10 cellular contexts compared by ENCODE assay signal in the genomic region with DNA sequence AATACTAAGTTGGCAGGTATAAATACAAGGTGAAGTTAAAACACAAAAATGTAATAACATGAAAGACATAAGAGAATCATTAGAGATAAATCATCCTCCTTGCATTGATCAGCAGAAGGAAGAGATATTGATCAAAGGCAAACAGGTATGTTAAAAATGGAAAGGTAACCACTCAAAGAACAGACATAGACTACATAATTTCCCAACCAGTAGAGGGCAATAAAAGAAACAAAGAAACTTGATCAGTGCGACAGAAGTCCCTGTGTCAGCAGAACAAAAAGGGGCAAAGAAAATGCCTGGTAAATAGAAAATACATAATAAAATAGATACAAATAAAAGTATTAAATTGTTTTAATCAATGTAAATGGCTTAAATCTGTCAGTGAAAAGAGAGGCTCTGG. TPM values are rescaled to one million over a fixed set of nuclear protein-coding genes. Genes with fewer than 3 reads are reported as not detected.
DNase-seq lines count a peak whose midpoint lies in the region; ATAC-seq and TF ChIP-seq lines count a peak whose summit lies in the region.
"Had no signal": no experiment of that assay in that cellular context is flagged by ENCODE, and none has a peak within 500 bp of the region (broad histone marks: within the 10 kb centered on the region; RNA-seq: fewer than 3 reads in every experiment).

No MANE protein-coding gene starts in this region.

- H3K27me3 Mint-ChIP-seq in GM23338 (ENCODE audit: insufficient read depth, low read depth, poor library complexity): peaks cover 4% of the 10 kb centered on the region

- H4K20me1 ChIP-seq in GM23338 (replicated peaks; ENCODE audit: insufficient read depth) (no peaks in the 10 kb centered on the region), OCI-LY7 (ENCODE audit: insufficient read depth, low read length) (no peaks in the 10 kb centered on the region)

- TF ChIP-seq CTCF in GM23338 (conservative IDR thresholded peaks at IDR 0.05; ENCODE audit: low read depth in 2 of 2) (peak; percentile 51 to 54), OCI-LY7 (conservative IDR thresholded peaks at IDR 0.05; ENCODE audit: low read length) (peak; percentile 78), foreskin fibroblast (IDR thresholded peaks at IDR 0.05; ENCODE audit: low read depth, low read length) (peak; percentile 30), testis (IDR thresholded peaks at IDR 0.05) (peak in 1 of 3 experiments; percentile 13)

- H3K4me2 ChIP-seq in GM23338 (no peak overlapping the region), OCI-LY7 (ENCODE audit: low read length) (no peak overlapping the region)

- intact Hi-C loops in OCI-LY7 (cut with micrococcal nuclease; ENCODE audit: unreplicated experiment) (loop anchor here (1.0 kb wide), 1 partner anchor 154 kb away; no protein-coding TSS in a partner anchor), testis (cut with DNase I; ENCODE audit: low total_unique reads) (no loop called here)

- H3F3A ChIP-seq in GM23338 (replicated peaks; ENCODE audit: low read depth): no peaks in the 10 kb centered on the region

- TF ChIP-seq POLR2A in testis (IDR thresholded peaks at IDR 0.05): no peak

- no peaks in the 10 kb centered on the region for H3K36me3 ChIP-seq in GM23338 (ENCODE audit: insufficient read depth)
- H3K36me3 ChIP-seq in OCI-LY7 (ENCODE audit: insufficient read depth, low read length): no peaks in the 10 kb centered on the region
- H3K36me3 ChIP-seq in testis (ENCODE audit: low read depth, missing control alignments): no peaks in the 10 kb centered on the region

- H3K79me2 ChIP-seq in GM23338 (replicated peaks; ENCODE audit: insufficient read depth): no peaks in the 10 kb centered on the region
- no peaks in the 10 kb centered on the region for H3K79me2 ChIP-seq in OCI-LY7 (ENCODE audit: insufficient read depth, low read depth, low read length)

- H3K27ac ChIP-seq in GM23338 (ENCODE audit: low read depth): no peak overlapping the region
- H3K27ac ChIP-seq in OCI-LY7 (ENCODE audit: low read depth, low read length, poor library complexity, severe bottlenecking): no peak overlapping the region
- no peak overlapping the region for H3K27ac ChIP-seq in testis

- peak; percentile 38 for DNase-seq in ACHN
- peak; percentile 45 for DNase-seq in GM23338 (ENCODE audit: low spot score)
- peak; percentile 27 for DNase-seq in OCI-LY7 (ENCODE audit: low spot score)
- peak in 1 of 2 donors; percentile 46 for DNase-seq in foreskin fibroblast
- no peak for DNase-seq in testis
- no peak for DNase-seq in germinal center (ENCODE audit: low spot score)
- DNase-seq: NCI-H774; stimulated activated CD4-positive, alpha-beta T cell treated with anti-CD3 and anti-CD28 coated beads, Interleukin-15, amount 100 ng/mL, for 24 hours had no signal

- H3K9me2 ChIP-seq in GM23338 (ENCODE audit: insufficient read depth) (no peaks in the 10 kb centered on the region), OCI-LY7 (ENCODE audit: insufficient read depth, low read length) (no peaks in the 10 kb centered on the region)

- no peak overlapping the region for H3K27ac Mint-ChIP-seq in GM23338

- no peaks in the 10 kb centered on the region for H3K27me3 ChIP-seq in GM23338 (ENCODE audit: insufficient read depth)
- no peaks in the 10 kb centered on the region for H3K27me3 ChIP-seq in testis

- H2AFZ ChIP-seq in GM23338 (no peak overlapping the region), OCI-LY7 (ENCODE audit: low read length) (no peak overlapping the region)

- POLR2A ChIA-PET in OCI-LY7 (lab: Charles Lee): no interaction called here

- H3K4me1 ChIP-seq in GM23338 (ENCODE audit: insufficient read depth) (no peaks in the 10 kb centered on the region), OCI-LY7 (ENCODE audit: insufficient read depth, low read length, poor library complexity, severe bottlenecking) (no peaks in the 10 kb centered on the region), testis (peaks cover 4% of the 10 kb centered on the region)

- CTCF ChIA-PET in OCI-LY7 (lab: Charles Lee; ENCODE audit: unreplicated experiment): no interaction called here

- in situ Hi-C loops in ACHN (cut with HindIII; ENCODE audit: low pct_ligation_motif_present, low pct_unique_long_range_greater_than_20kb, low sequenced_read_pairs): no loop called here

- no peaks in the 10 kb centered on the region; the same call in 2 of the 3 replicates for H3K4me1 Mint-ChIP-seq in GM23338

- no peak overlapping the region for H3K4me3 Mint-ChIP-seq in GM23338

- H3K4me3 ChIP-seq in GM23338 (no peak overlapping the region), OCI-LY7 (ENCODE audit: low read depth, low read length, poor library complexity, severe bottlenecking) (no peak overlapping the region), foreskin fibroblast (ENCODE audit: low read depth in 1 of 2, low read length in 2 of 2) (no peak overlapping the region), testis (no peak overlapping the region)

- H3K36me3 Mint-ChIP-seq in GM23338 (ENCODE audit: low read depth): no peaks in the 10 kb centered on the region

- 65 to 72% methylated on average over 1 of the region's 1 CpG for WGBS in testis, 2 donors

- ATAC-seq in GM23338: peak; percentile 39; the same call in 1 of the 3 replicates
- ATAC-seq in HG02870 (IDR thresholded peaks at IDR 0.05; ENCODE audit: unreplicated experiment): no peak
- ATAC-seq in HG03565 (IDR thresholded peaks at IDR 0.05; ENCODE audit: unreplicated experiment): no peak

- BruUV-seq in OCI-LY7 (replicated peaks; lab: Mats Ljungman, UMichigan): no TSS peak

- H3K9me3 Mint-ChIP-seq in GM23338: no peaks in the 10 kb centered on the region

- H3K9me3 ChIP-seq in OCI-LY7 (ENCODE audit: low read length): no peaks in the 10 kb centered on the region
- H3K9me3 ChIP-seq in testis: no peaks in the 10 kb centered on the region

TF ChIP-seq in GM23338, 12 proteins besides CTCF, POLR2A, EP300 and RAD21 (continues in another document):
- no peak for TF ChIP-seq JUNB (IDR thresholded peaks at IDR 0.05; ENCODE audit: unreplicated experiment)
- TF ChIP-seq, protein P1, sequence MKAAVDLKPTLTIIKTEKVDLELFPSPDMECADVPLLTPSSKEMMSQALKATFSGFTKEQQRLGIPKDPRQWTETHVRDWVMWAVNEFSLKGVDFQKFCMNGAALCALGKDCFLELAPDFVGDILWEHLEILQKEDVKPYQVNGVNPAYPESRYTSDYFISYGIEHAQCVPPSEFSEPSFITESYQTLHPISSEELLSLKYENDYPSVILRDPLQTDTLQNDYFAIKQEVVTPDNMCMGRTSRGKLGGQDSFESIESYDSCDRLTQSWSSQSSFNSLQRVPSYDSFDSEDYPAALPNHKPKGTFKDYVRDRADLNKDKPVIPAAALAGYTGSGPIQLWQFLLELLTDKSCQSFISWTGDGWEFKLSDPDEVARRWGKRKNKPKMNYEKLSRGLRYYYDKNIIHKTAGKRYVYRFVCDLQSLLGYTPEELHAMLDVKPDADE (IDR thresholded peaks at IDR 0.05): no peak

RNA-seq across cellular contexts. Expression of a gene that starts 53.6 kb away (rescaled TPM):
- total RNA-seq in GM23338 (2014; rRNA removed; shearing (Covaris generic)): 0.12 and 0.35 TPM in 2 replicates
- polyA plus RNA-seq in GM23338 (2016; fragmentation: Nextera tagmentation; extraction: Ambion mirVana) (0.11 and 0.49 TPM in 2 replicates), testis (ENCODE audit: insufficient read depth, low read depth, low replicate concordance) (72.4 TPM)
- total RNA-seq in OCI-LY7 (2014; rRNA removed; shearing (Covaris generic)): 0.25 and 0.49 TPM in 2 replicates
- total RNA-seq in OCI-LY7 (2022) (0.31 and 0.46 TPM in 2 replicates), testis (10 to 100 TPM; 29.7 to 33.4 TPM)

Comparison
In these comparisons a context has a peak if more than half of its experiments do, and no peak if none do; other contexts are left out.
1. DNase-seq: peak in ACHN (single experiment), GM23338 (single experiment) and OCI-LY7 (single experiment); none in testis (single experiment) and germinal center (single experiment).
2. RNA of a gene that starts 53.6 kb away (total RNA-seq): 29.7 to 33.4 TPM in testis; 0.25 to 0.49 TPM in OCI-LY7 and 0.12 to 0.35 TPM in GM23338; every median in the first group is over 10 times any median in the second.